1 cellular context compared by ENCODE assay signal in the genomic region with DNA sequence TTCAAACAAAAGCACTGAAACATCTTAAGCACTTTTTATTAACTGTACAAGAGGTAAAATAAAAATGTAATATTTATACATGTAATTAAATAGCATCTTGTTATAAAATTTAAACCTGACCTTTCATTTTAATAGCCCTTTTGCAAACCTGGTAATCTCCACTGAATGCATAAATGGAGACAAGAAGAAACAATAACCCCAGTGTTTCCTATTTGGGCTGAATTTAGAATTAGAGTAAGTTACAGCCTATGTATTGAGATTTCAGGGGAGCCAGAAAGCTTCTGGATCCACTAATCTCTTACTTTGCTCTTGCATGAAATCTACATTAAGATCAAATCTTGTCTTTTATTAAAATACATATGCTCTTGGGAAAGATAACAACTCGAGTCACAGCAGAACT.
TF ChIP-seq lines count a peak whose summit lies in the region.

No MANE protein-coding gene starts in this region.

TF ChIP-seq in HepG2, 621 proteins besides CTCF, POLR2A, EP300 and RAD21:
- TF ChIP-seq FUBP1 (CRISPR knock-in tag; IDR thresholded peaks at IDR 0.05; ENCODE audit: borderline replicate concordance): no peak
- no peak for TF ChIP-seq THAP11 (CRISPR knock-in tag; IDR thresholded peaks at IDR 0.05)
- no peak for TF ChIP-seq TOE1 (CRISPR knock-in tag; IDR thresholded peaks at IDR 0.05)
- TF ChIP-seq ATRX (CRISPR knock-in tag; IDR thresholded peaks at IDR 0.05; ENCODE audit: borderline replicate concordance): no peak
- TF ChIP-seq ZNF672 (CRISPR knock-in tag; IDR thresholded peaks at IDR 0.05): no peak
- TF ChIP-seq GZF1 (CRISPR knock-in tag; IDR thresholded peaks at IDR 0.05): no peak
- TF ChIP-seq, protein P1, sequence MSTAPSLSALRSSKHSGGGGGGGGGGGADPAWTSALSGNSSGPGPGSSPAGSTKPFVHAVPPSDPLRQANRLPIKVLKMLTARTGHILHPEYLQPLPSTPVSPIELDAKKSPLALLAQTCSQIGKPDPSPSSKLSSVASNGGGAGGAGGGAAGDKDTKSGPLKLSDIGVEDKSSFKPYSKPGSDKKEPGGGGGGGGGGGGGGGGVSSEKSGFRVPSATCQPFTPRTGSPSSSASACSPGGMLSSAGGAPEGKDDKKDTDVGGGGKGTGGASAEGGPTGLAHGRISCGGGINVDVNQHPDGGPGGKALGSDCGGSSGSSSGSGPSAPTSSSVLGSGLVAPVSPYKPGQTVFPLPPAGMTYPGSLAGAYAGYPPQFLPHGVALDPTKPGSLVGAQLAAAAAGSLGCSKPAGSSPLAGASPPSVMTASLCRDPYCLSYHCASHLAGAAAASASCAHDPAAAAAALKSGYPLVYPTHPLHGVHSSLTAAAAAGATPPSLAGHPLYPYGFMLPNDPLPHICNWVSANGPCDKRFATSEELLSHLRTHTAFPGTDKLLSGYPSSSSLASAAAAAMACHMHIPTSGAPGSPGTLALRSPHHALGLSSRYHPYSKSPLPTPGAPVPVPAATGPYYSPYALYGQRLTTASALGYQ (CRISPR knock-in tag; IDR thresholded peaks at IDR 0.05): no peak
- no peak for TF ChIP-seq HIVEP1 (CRISPR knock-in tag; IDR thresholded peaks at IDR 0.05)
- TF ChIP-seq, protein P2, sequence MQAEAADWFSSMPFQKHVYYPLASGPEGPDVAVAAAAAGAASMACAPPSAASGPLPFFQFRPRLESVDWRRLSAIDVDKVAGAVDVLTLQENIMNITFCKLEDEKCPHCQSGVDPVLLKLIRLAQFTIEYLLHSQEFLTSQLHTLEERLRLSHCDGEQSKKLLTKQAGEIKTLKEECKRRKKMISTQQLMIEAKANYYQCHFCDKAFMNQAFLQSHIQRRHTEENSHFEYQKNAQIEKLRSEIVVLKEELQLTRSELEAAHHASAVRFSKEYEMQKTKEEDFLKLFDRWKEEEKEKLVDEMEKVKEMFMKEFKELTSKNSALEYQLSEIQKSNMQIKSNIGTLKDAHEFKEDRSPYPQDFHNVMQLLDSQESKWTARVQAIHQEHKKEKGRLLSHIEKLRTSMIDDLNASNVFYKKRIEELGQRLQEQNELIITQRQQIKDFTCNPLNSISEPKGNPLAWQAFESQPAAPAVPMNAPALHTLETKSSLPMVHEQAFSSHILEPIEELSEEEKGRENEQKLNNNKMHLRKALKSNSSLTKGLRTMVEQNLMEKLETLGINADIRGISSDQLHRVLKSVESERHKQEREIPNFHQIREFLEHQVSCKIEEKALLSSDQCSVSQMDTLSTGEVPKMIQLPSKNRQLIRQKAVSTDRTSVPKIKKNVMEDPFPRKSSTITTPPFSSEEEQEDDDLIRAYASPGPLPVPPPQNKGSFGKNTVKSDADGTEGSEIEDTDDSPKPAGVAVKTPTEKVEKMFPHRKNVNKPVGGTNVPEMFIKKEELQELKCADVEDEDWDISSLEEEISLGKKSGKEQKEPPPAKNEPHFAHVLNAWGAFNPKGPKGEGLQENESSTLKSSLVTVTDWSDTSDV (CRISPR knock-in tag; IDR thresholded peaks at IDR 0.05): no peak
- no peak for TF ChIP-seq PHF21A (CRISPR knock-in tag; IDR thresholded peaks at IDR 0.05)
- TF ChIP-seq ZFP90 (CRISPR knock-in tag; IDR thresholded peaks at IDR 0.05; ENCODE audit: borderline replicate concordance): no peak
- no peak for TF ChIP-seq TCF7 (IDR thresholded peaks at IDR 0.05; ENCODE audit: low read depth)
- TF ChIP-seq SOX13 (IDR thresholded peaks at IDR 0.05): no peak
- no peak for TF ChIP-seq SOX13 (CRISPR knock-in tag; conservative IDR thresholded peaks at IDR 0.05 in 1 of 2, IDR thresholded peaks at IDR 0.05 in 1 of 2)
- TF ChIP-seq ZNF839 (CRISPR knock-in tag; IDR thresholded peaks at IDR 0.05; ENCODE audit: borderline replicate concordance): no peak
- TF ChIP-seq CENPT (CRISPR knock-in tag; IDR thresholded peaks at IDR 0.05; ENCODE audit: low read depth): no peak
- no peak for TF ChIP-seq ZFP1 (CRISPR knock-in tag; IDR thresholded peaks at IDR 0.05)
- TF ChIP-seq BRD4 (CRISPR knock-in tag; IDR thresholded peaks at IDR 0.05): no peak
